9 cellular contexts compared by ENCODE assay signal in genomic region chr13:52650731-52651130, GRCh38. TPM values are rescaled to one million over a fixed set of nuclear protein-coding genes. Genes with fewer than 3 reads are reported as not detected.
DNase-seq lines count a peak whose midpoint lies in the region; ATAC-seq and TF ChIP-seq lines count a peak whose summit lies in the region.
"Had no signal": no experiment of that assay in that cellular context is flagged by ENCODE, and none has a peak within 500 bp of the region (broad histone marks: within the 10 kb centered on the region; RNA-seq: fewer than 3 reads in every experiment).

No MANE protein-coding gene starts in this region.

- no peak overlapping the region for H3K4me3 Mint-ChIP-seq in T-helper 1 cell treated with Interleukin-12 subunit alpha and Interleukin-12 subunit beta and Interleukin-4 antibody, amounts not matched to agents 30 μg/mL and 1 μg/mL, for 36 hours

- no peaks in the 10 kb centered on the region for H3K27me3 Mint-ChIP-seq in T-helper 1 cell treated with Interleukin-12 subunit alpha and Interleukin-12 subunit beta and Interleukin-4 antibody, amounts not matched to agents 30 μg/mL and 1 μg/mL, for 36 hours (ENCODE audit: low read depth)

- H3K4me3 ChIP-seq in fibroblast of the aortic adventitia (ENCODE audit: low read depth, low read length) (peak overlapping the region; percentile 79), skeletal muscle satellite cell (ENCODE audit: low read length) (peak overlapping the region; percentile 77)

- DNase-seq in T-helper 1 cell (no peak), SK-N-DZ (ENCODE audit: low spot score) (peak; percentile 9), fibroblast of the aortic adventitia (ENCODE audit: low read depth) (no peak), NCI-H2196 treated with DMSO at 0.1 percent for 48 hours (lab: John Stamatoyannopoulos, UW; ENCODE audit: unreplicated experiment) (no peak), DMS 273 (lab: John Stamatoyannopoulos, UW; ENCODE audit: unreplicated experiment) (no peak)
- DNase-seq: ACHN had no signal

- H3K9ac ChIP-seq in skeletal muscle satellite cell (ENCODE audit: low read depth, low read length): peak overlapping the region; percentile 97

- no peak for ATAC-seq in GM19035 (IDR thresholded peaks at IDR 0.05; ENCODE audit: unreplicated experiment)

- H3K4me1 Mint-ChIP-seq in T-helper 1 cell treated with Interleukin-12 subunit alpha and Interleukin-12 subunit beta and Interleukin-4 antibody, amounts not matched to agents 30 μg/mL and 1 μg/mL, for 36 hours (ENCODE audit: low read depth): peaks cover 17% of the 10 kb centered on the region

- H3K36me3 Mint-ChIP-seq in T-helper 1 cell treated with Interleukin-12 subunit alpha and Interleukin-12 subunit beta and Interleukin-4 antibody, amounts not matched to agents 30 μg/mL and 1 μg/mL, for 36 hours (ENCODE audit: low read depth): peaks cover 11% of the 10 kb centered on the region

- no peaks in the 10 kb centered on the region for H3K27me3 ChIP-seq in skeletal muscle satellite cell (ENCODE audit: control insufficient read depth, insufficient read depth, low read length)

- H3K36me3 ChIP-seq in skeletal muscle satellite cell (ENCODE audit: insufficient read depth, low read length): peaks cover 8% of the 10 kb centered on the region

- H3K4me2 ChIP-seq in skeletal muscle satellite cell (ENCODE audit: low read length): peak overlapping the region; percentile 85

- no peaks in the 10 kb centered on the region for H3K9me3 ChIP-seq in skeletal muscle satellite cell (replicated peaks; ENCODE audit: low read length)

- peaks cover 22% of the 10 kb centered on the region for H3K4me1 ChIP-seq in skeletal muscle satellite cell (ENCODE audit: control insufficient read depth, insufficient read depth, low read length)

- no peaks in the 10 kb centered on the region for H3K9me3 Mint-ChIP-seq in T-helper 1 cell treated with Interleukin-12 subunit alpha and Interleukin-12 subunit beta and Interleukin-4 antibody, amounts not matched to agents 30 μg/mL and 1 μg/mL, for 36 hours

- peak overlapping the region; percentile 7 for H3K27ac Mint-ChIP-seq in T-helper 1 cell treated with Interleukin-12 subunit alpha and Interleukin-12 subunit beta and Interleukin-4 antibody, amounts not matched to agents 30 μg/mL and 1 μg/mL, for 36 hours

- no peak for TF ChIP-seq CTCF in fibroblast of the aortic adventitia (IDR thresholded peaks at IDR 0.05; ENCODE audit: insufficient read depth, low read length)

RNA-seq across cellular contexts. Expression of gene SUGT1, which starts 1.9 kb away (rescaled TPM):
- polyA plus RNA-seq in SK-N-DZ (2014; cell fraction: cytosol; rRNA removed): 50.7 and 52.5 TPM in 2 replicates
- polyA plus RNA-seq in SK-N-DZ (2014; cell fraction: nucleus; rRNA removed): 27.4 and 36.2 TPM in 2 replicates
- 46.4 and 52.1 TPM in 2 replicates for total RNA-seq in fibroblast of the aortic adventitia (ENCODE audit: low replicate concordance)
- total RNA-seq in skeletal muscle satellite cell (2012; rRNA removed): 36.8 and 41.7 TPM in 2 replicates

RNA-seq across cellular contexts. Expression of gene HNRNPA1L2, which starts 8.5 kb away (rescaled TPM):
- 4.0 and 7.0 TPM in 2 replicates for polyA plus RNA-seq in SK-N-DZ (2014; cell fraction: cytosol; rRNA removed)
- polyA plus RNA-seq in SK-N-DZ (2014; cell fraction: nucleus; rRNA removed): 5.9 and 7.9 TPM in 2 replicates
- total RNA-seq in fibroblast of the aortic adventitia (ENCODE audit: low replicate concordance): 4.9 and 7.4 TPM in 2 replicates
- 2.3 and 2.8 TPM in 2 replicates for total RNA-seq in skeletal muscle satellite cell (2012; rRNA removed)
